ENCODE assay signal across 1 cellular context in genomic region chr2:215736653-215737290, GRCh38.
TF ChIP-seq lines count a peak whose summit lies in the region.

No MANE protein-coding gene starts in this region.

TF ChIP-seq in HepG2, 621 proteins besides CTCF, POLR2A, EP300 and RAD21 (continued from another document):
- TF ChIP-seq HOMEZ (CRISPR knock-in tag; IDR thresholded peaks at IDR 0.05; ENCODE audit: low read depth) (0 out of 2 replicates have a peak, but pooled peaks have one; percentile 38), TCF7L2 (IDR thresholded peaks at IDR 0.05; ENCODE audit: low read depth, low read length) (no peak), PBX3 (CRISPR knock-in tag; IDR thresholded peaks at IDR 0.05; ENCODE audit: borderline replicate concordance) (no peak), CEBPZ (IDR thresholded peaks at IDR 0.05; ENCODE audit: low read length) (no peak), ZMYM4 (CRISPR knock-in tag; IDR thresholded peaks at IDR 0.05) (0 out of 2 replicates have a peak, but pooled peaks have one; percentile 27), ZNF644 (CRISPR knock-in tag; IDR thresholded peaks at IDR 0.05; ENCODE audit: low read depth) (0 out of 2 replicates have a peak, but pooled peaks have one; percentile 46), NR1H2 (CRISPR knock-in tag; IDR thresholded peaks at IDR 0.05; ENCODE audit: borderline replicate concordance, low read depth) (no peak), ZNF598 (CRISPR knock-in tag; IDR thresholded peaks at IDR 0.05; ENCODE audit: borderline replicate concordance) (no peak), HNRNPK (IDR thresholded peaks at IDR 0.05; ENCODE audit: low read depth, low read length, poor library complexity, severe bottlenecking) (no peak), SOX6 (IDR thresholded peaks at IDR 0.05) (no peak), SOX6 (CRISPR knock-in tag; IDR thresholded peaks at IDR 0.05) (no peak), TRIM24 (CRISPR knock-in tag; IDR thresholded peaks at IDR 0.05) (no peak), ZNF549 (CRISPR knock-in tag; IDR thresholded peaks at IDR 0.05) (no peak), EHMT2 (IDR thresholded peaks at IDR 0.05; ENCODE audit: borderline replicate concordance, low read depth, low read length) (peak; percentile 68; the same call in 1 of the 2 replicates), GPBP1L1 (CRISPR knock-in tag; IDR thresholded peaks at IDR 0.05) (no peak), MYC (CRISPR knock-in tag; IDR thresholded peaks at IDR 0.05; ENCODE audit: borderline replicate concordance) (no peak), FUBP1 (CRISPR knock-in tag; IDR thresholded peaks at IDR 0.05; ENCODE audit: borderline replicate concordance) (no peak), XBP1 (CRISPR knock-in tag; IDR thresholded peaks at IDR 0.05) (no peak), CENPX (CRISPR knock-in tag; IDR thresholded peaks at IDR 0.05) (no peak), NKX3-1 (CRISPR knock-in tag; IDR thresholded peaks at IDR 0.05) (no peak), ZNF670 (CRISPR knock-in tag; IDR thresholded peaks at IDR 0.05; ENCODE audit: borderline replicate concordance) (no peak), MED13 (CRISPR knock-in tag; IDR thresholded peaks at IDR 0.05) (no peak), BATF2 (CRISPR knock-in tag; IDR thresholded peaks at IDR 0.05) (no peak)
